18 cellular contexts compared by ENCODE assay signal in the genomic region with DNA sequence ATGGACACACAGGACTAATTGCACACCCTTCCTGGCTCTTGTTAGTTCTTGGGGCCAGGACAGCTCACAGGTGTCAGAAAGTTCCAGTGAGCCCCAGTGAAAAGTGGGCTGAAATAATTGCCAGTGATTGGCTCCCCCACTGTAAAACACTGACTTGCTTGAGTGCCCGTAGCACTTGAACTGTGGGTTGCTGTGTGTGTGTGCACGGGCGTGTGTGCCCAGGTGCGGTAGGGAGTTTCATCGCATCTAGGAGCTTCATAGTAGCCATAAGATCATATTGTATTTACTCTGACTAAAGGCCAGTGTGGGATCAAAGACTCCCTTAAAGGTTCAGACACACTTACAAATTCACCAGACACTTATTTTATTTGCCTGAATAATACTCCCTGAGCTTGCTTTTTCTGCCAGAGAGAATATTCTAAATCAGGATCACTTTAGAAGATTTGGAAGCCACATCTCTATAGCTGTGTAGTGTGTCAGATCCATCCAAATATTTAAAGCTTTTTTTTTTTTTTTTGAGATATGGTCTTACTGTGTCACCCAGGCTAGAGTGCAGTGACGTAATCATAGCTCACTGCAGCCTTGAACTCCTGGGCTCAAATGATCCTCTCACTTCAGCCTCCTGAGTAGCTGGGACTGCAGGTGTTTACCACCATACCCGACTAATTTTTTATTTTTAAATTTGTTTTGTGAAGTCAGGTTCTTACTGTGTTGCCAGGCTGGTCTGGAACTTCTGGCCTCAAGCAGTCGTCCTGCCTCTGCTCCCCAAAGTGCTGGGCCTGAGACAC.
"Had no signal": no experiment of that assay in that cellular context is flagged by ENCODE, and none has a peak within 500 bp of the region (broad histone marks: within the 10 kb centered on the region; RNA-seq: fewer than 3 reads in every experiment).

No MANE protein-coding gene starts in this region.

- H3K4me1 ChIP-seq: gastroesophageal sphincter, psoas muscle, right lobe of liver had no signal

- DNase-seq: activated CD4-positive, alpha-beta memory T cell treated with anti-CD3 and anti-CD28 coated beads, Interleukin-2, amount 10 ng/mL, durations not matched to agents 7 days and 5 days; activated CD4-positive, alpha-beta T cell treated with anti-CD3 and anti-CD28 coated beads for 36 hours; activated T-cell treated with anti-CD3 and anti-CD28 coated beads, Interleukin-2, amount 50 U/mL, for 48 hours; mesendoderm; occipital lobe; psoas muscle; stimulated activated CD4-positive, alpha-beta T cell treated with anti-CD3 and anti-CD28 coated beads, Interleukin-1b, Interleukin-23, amount 100 ng/mL, for 48 hours; T-helper 1 cell; WERI-Rb-1 had no signal

- FAIRE-seq: astrocyte, bronchial epithelial cell, colon, endometrium, keratinocyte had no signal

- ATAC-seq: activated CD4-positive, alpha-beta T cell treated with anti-CD3 and anti-CD28 coated beads for 36 hours; gastroesophageal sphincter; psoas muscle; right lobe of liver; SK-N-SH treated with all-trans-retinoic acid at 6 μM for 48 hours had no signal

- H3K9me3 ChIP-seq: gastroesophageal sphincter, psoas muscle, right lobe of liver, thoracic aorta had no signal

- H3K27me3 ChIP-seq: gastroesophageal sphincter, right lobe of liver had no signal

- H3K27ac ChIP-seq: gastroesophageal sphincter, psoas muscle, right lobe of liver, thoracic aorta, WERI-Rb-1 had no signal

- H3K4me3 ChIP-seq: gastroesophageal sphincter, psoas muscle, right lobe of liver, thoracic aorta had no signal
